In the genomic region with DNA sequence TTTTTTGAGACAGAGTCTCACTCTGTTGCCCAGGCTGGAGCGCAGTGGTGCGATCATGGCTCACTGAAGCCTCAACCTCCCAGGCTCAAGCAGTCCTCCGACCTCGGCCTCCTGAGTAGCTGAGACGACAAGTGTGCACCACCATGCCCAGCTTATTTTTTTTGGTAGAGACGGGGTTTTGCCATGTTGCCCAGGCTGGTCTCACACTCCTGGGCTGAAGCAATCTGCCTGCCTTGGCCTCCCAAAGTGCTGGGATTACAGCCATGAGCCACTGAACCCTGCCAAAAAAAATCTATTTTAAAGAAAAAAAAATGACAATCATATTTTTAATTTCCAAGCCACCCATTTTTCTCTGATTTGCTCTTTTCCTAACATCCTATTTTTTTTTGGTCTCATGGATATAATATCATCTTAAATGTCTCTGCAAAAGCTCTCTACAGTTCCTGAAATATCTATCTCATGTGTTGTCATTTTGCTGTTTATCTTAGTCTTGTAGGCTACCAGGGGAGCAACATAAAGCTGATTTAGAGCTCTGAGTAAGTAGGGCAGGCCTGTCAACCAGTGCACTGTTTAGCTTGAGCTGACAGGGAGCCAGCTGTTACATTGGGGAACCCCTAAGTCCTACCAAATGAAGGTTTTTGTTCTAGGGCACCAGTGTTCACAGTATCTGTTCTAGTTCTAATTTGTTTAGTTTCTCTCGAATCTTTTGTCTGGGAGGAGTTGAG, we compare ENCODE assay signal across 15 cellular contexts.
"Had no signal": no experiment of that assay in that cellular context is flagged by ENCODE, and none has a peak within 500 bp of the region (broad histone marks: within the 10 kb centered on the region; RNA-seq: fewer than 3 reads in every experiment).

No MANE protein-coding gene starts in this region.

- H3K9me3 Mint-ChIP-seq: activated T-helper 2 cell treated with anti-CD3 and anti-CD28 coated beads, Interferon-gamma antibody, Interleukin-2, Interleukin-4, amounts not matched to agents 10 μg/mL and 5 μg/mL and 100 μg/mL, durations not matched to agents 14 hours and 24 hours and 36 hours; stimulated activated naive CD8-positive, alpha-beta T cell treated with anti-CD3 and anti-CD28 coated beads, Interleukin-15, Interleukin-2, amounts not matched to agents 100 ng/mL and 50 ng/mL, for 24 hours had no signal

- DNase-seq: activated CD4-positive, alpha-beta T cell treated with anti-CD3 and anti-CD28 coated beads, Interleukin-2, amount 50 U/mL, for 1 hour; activated naive CD4-positive, alpha-beta T cell treated with anti-CD3 and anti-CD28 coated beads, Interleukin-2, amount 50 U/mL, for 16 hours; activated T-cell treated with anti-CD3 and anti-CD28 coated beads for 4 hours; effector CD4-positive, alpha-beta T cell; gastrocnemius medialis; kidney; left ventricle myocardium superior; mesendoderm; stimulated activated CD4-positive, alpha-beta T cell treated with anti-CD3 and anti-CD28 coated beads, Interleukin-12 subunit alpha, Interleukin-12 subunit beta, amount 100 ng/mL, for 4 hours; T-helper 2 cell; uterus had no signal

- H3K27ac Mint-ChIP-seq: activated T-helper 2 cell treated with anti-CD3 and anti-CD28 coated beads, Interferon-gamma antibody, Interleukin-2, Interleukin-4, amounts not matched to agents 10 μg/mL and 5 μg/mL and 100 μg/mL, durations not matched to agents 14 hours and 24 hours and 36 hours; stimulated activated naive CD8-positive, alpha-beta T cell treated with anti-CD3 and anti-CD28 coated beads, Interleukin-15, Interleukin-2, amounts not matched to agents 100 ng/mL and 50 ng/mL, for 24 hours had no signal

- ATAC-seq: gastrocnemius medialis, left ventricle myocardium superior, sciatic nerve had no signal

- H3K4me3 Mint-ChIP-seq: nephron; stimulated activated naive CD8-positive, alpha-beta T cell treated with anti-CD3 and anti-CD28 coated beads, Interleukin-15, Interleukin-2, amounts not matched to agents 100 ng/mL and 50 ng/mL, for 24 hours had no signal
